21 cellular contexts compared by ENCODE assay signal in genomic region chr3:56881035-56881575, GRCh38.
DNase-seq lines count a peak whose midpoint lies in the region; ATAC-seq and TF ChIP-seq lines count a peak whose summit lies in the region.
"Had no signal": no experiment of that assay in that cellular context is flagged by ENCODE, and none has a peak within 500 bp of the region (broad histone marks: within the 10 kb centered on the region; RNA-seq: fewer than 3 reads in every experiment).

No MANE protein-coding gene starts in this region.

- H3K9me3 Mint-ChIP-seq in activated CD4-positive, alpha-beta T cell treated with anti-CD3 and anti-CD28 coated beads for 36 hours (ENCODE audit: low read depth) = peaks cover 2% of the 10 kb centered on the region
- no peaks in the 10 kb centered on the region for H3K9me3 Mint-ChIP-seq in activated CD4-positive, alpha-beta T cell treated with anti-CD3 and anti-CD28 coated beads, Interleukin-2, amount 10 ng/mL, durations not matched to agents 7 days and 5 days
- no peaks in the 10 kb centered on the region for H3K9me3 Mint-ChIP-seq in CD8-positive, alpha-beta T cell
- H3K9me3 Mint-ChIP-seq in T-cell = no peaks in the 10 kb centered on the region
- H3K9me3 Mint-ChIP-seq: natural killer cell treated with Interleukin-12 subunit alpha and Interleukin-12 subunit beta and Interleukin-15 and Interleukin-18, amount 100 ng/mL, for 72 hours had no signal

- peak; percentile 34 for ATAC-seq in activated CD4-positive, alpha-beta T cell treated with anti-CD3 and anti-CD28 coated beads for 36 hours
- ATAC-seq in CD8-positive, alpha-beta T cell = no peak
- ATAC-seq in T-cell (replicated peaks in 1 of 4) (no peak), GM21390 (IDR thresholded peaks at IDR 0.05; ENCODE audit: unreplicated experiment) (no peak)
- ATAC-seq: esophagus mucosa; left colon; natural killer cell treated with Interleukin-12 subunit alpha and Interleukin-12 subunit beta and Interleukin-15 and Interleukin-18, amount 100 ng/mL, for 72 hours; pancreas had no signal

- H3K36me3 Mint-ChIP-seq in activated CD4-positive, alpha-beta T cell treated with anti-CD3 and anti-CD28 coated beads for 36 hours (ENCODE audit: low read depth) = peaks cover 21% of the 10 kb centered on the region
- peaks cover 43% of the 10 kb centered on the region for H3K36me3 Mint-ChIP-seq in activated CD4-positive, alpha-beta T cell treated with anti-CD3 and anti-CD28 coated beads, Interleukin-2, amount 10 ng/mL, durations not matched to agents 7 days and 5 days (ENCODE audit: low read depth)
- H3K36me3 Mint-ChIP-seq in CD8-positive, alpha-beta T cell = peaks cover 35% of the 10 kb centered on the region
- peaks cover 36% of the 10 kb centered on the region for H3K36me3 Mint-ChIP-seq in T-cell
- H3K36me3 Mint-ChIP-seq: natural killer cell treated with Interleukin-12 subunit alpha and Interleukin-12 subunit beta and Interleukin-15 and Interleukin-18, amount 100 ng/mL, for 72 hours had no signal

- H3K27me3 ChIP-seq in CD8-positive, alpha-beta T cell (ENCODE audit: insufficient read depth, low read length) = no peaks in the 10 kb centered on the region
- H3K27me3 ChIP-seq: BLaER1, pancreas, sigmoid colon had no signal

- no peaks in the 10 kb centered on the region for H3K9me3 ChIP-seq in CD8-positive, alpha-beta T cell (ENCODE audit: low read length)
- H3K9me3 ChIP-seq: BLaER1, HAP-1, pancreas, sigmoid colon, thoracic aorta had no signal

- H3K27me3 Mint-ChIP-seq in activated CD4-positive, alpha-beta T cell treated with anti-CD3 and anti-CD28 coated beads for 36 hours = no peaks in the 10 kb centered on the region
- H3K27me3 Mint-ChIP-seq in activated CD4-positive, alpha-beta T cell treated with anti-CD3 and anti-CD28 coated beads, Interleukin-2, amount 10 ng/mL, durations not matched to agents 7 days and 5 days = no peaks in the 10 kb centered on the region
- no peaks in the 10 kb centered on the region for H3K27me3 Mint-ChIP-seq in CD8-positive, alpha-beta T cell (ENCODE audit: low read depth)
- H3K27me3 Mint-ChIP-seq in T-cell = no peaks in the 10 kb centered on the region
- H3K27me3 Mint-ChIP-seq: natural killer cell treated with Interleukin-12 subunit alpha and Interleukin-12 subunit beta and Interleukin-15 and Interleukin-18, amount 100 ng/mL, for 72 hours had no signal

- POLR2A ChIA-PET in activated CD4-positive, alpha-beta T cell treated with anti-CD3 and anti-CD28 coated beads for 36 hours (lab: Charles Lee) = interaction anchor here (0.5 to 0.6 kb wide), 2 partner anchors 10 to 14 kb away, joined by 3 to 4 read pairs; no protein-coding TSS in a partner anchor
- POLR2A ChIA-PET in activated CD4-positive, alpha-beta T cell treated with anti-CD3 and anti-CD28 coated beads, Interleukin-2, amount 10 ng/mL, durations not matched to agents 7 days and 5 days (lab: Charles Lee) = no interaction called here
- POLR2A ChIA-PET in CD8-positive, alpha-beta T cell (lab: Charles Lee) = no interaction called here
- POLR2A ChIA-PET in T-cell (lab: Charles Lee) = interaction anchor here in 1 of 2 donors (0.6 kb wide), 1 partner anchor 831 kb away, joined by 6 read pairs; no protein-coding TSS in a partner anchor

- no peaks in the 10 kb centered on the region for H3K36me3 ChIP-seq in CD8-positive, alpha-beta T cell (ENCODE audit: insufficient read depth, low read length)
- H3K36me3 ChIP-seq: BLaER1, HAP-1, pancreas, sigmoid colon, thoracic aorta had no signal

- no peak for DNase-seq in activated CD4-positive, alpha-beta T cell treated with anti-CD3 and anti-CD28 coated beads for 36 hours
- DNase-seq in activated CD4-positive, alpha-beta T cell treated with anti-CD3 and anti-CD28 coated beads, Interleukin-2, amount 10 ng/mL, durations not matched to agents 7 days and 5 days = no peak
- DNase-seq in CD8-positive, alpha-beta T cell = no peak
- DNase-seq in T-cell = no peak
- DNase-seq in fibroblast of the aortic adventitia (ENCODE audit: low read depth) = peak; percentile 16
- DNase-seq in NCI-H526 treated with DMSO at 0.1 percent for 48 hours (lab: John Stamatoyannopoulos, UW) = no peak
- DNase-seq in HuH-7 (ENCODE audit: low spot score) = no peak
- DNase-seq: central memory CD4-positive, alpha-beta T cell; left colon; NCI-H146; NCI-H748 treated with DMSO at 0.1 percent for 48 hours; pancreas; SHP77; sigmoid colon; T-helper 1 cell had no signal

- intact Hi-C loops in activated CD4-positive, alpha-beta T cell treated with anti-CD3 and anti-CD28 coated beads for 36 hours (cut with DNase I, micrococcal nuclease) = no loop called here
- intact Hi-C loops in CD8-positive, alpha-beta T cell (cut with DNase I, micrococcal nuclease) = no loop called here

- no peak overlapping the region for H3K4me3 ChIP-seq in CD8-positive, alpha-beta T cell (ENCODE audit: low read depth, low read length)
- H3K4me3 ChIP-seq in fibroblast of the aortic adventitia (ENCODE audit: low read depth, low read length) = no peak overlapping the region
- H3K4me3 ChIP-seq: BLaER1, HAP-1, pancreas, sigmoid colon, thoracic aorta had no signal

- no peak overlapping the region for H3K4me3 Mint-ChIP-seq in activated CD4-positive, alpha-beta T cell treated with anti-CD3 and anti-CD28 coated beads for 36 hours
- no peak overlapping the region for H3K4me3 Mint-ChIP-seq in activated CD4-positive, alpha-beta T cell treated with anti-CD3 and anti-CD28 coated beads, Interleukin-2, amount 10 ng/mL, durations not matched to agents 7 days and 5 days
- H3K4me3 Mint-ChIP-seq in CD8-positive, alpha-beta T cell = no peak overlapping the region
- no peak overlapping the region for H3K4me3 Mint-ChIP-seq in T-cell
- H3K4me3 Mint-ChIP-seq: natural killer cell treated with Interleukin-12 subunit alpha and Interleukin-12 subunit beta and Interleukin-15 and Interleukin-18, amount 100 ng/mL, for 72 hours had no signal

- no peak for TF ChIP-seq CTCF in CD8-positive, alpha-beta T cell (IDR thresholded peaks at IDR 0.05)
- no peak for TF ChIP-seq CTCF in fibroblast of the aortic adventitia (IDR thresholded peaks at IDR 0.05; ENCODE audit: insufficient read depth, low read length)

- CTCF ChIA-PET in activated CD4-positive, alpha-beta T cell treated with anti-CD3 and anti-CD28 coated beads for 36 hours (lab: Charles Lee) = interaction anchor here (0.7 to 3.7 kb wide), 4 partner anchors 17 to 81 kb away, joined by 3 to 21 read pairs (median 10); no protein-coding TSS in a partner anchor
- CTCF ChIA-PET in activated CD4-positive, alpha-beta T cell treated with anti-CD3 and anti-CD28 coated beads, Interleukin-2, amount 10 ng/mL, durations not matched to agents 7 days and 5 days (lab: Charles Lee) = interaction anchor here (0.6 to 1.4 kb wide), 3 partner anchors 34 to 74 kb away, joined by 3 to 6 read pairs (median 4); no protein-coding TSS in a partner anchor
- CTCF ChIA-PET in CD8-positive, alpha-beta T cell (lab: Charles Lee) = interaction anchor here (0.6 kb wide), 1 partner anchor 69 kb away, joined by 3 read pairs; no protein-coding TSS in a partner anchor
- CTCF ChIA-PET in T-cell (lab: Charles Lee) = interaction anchor here in 1 of 2 donors (1.1 kb wide), 1 partner anchor 82 kb away, joined by 3 read pairs; no protein-coding TSS in a partner anchor

- no peak overlapping the region for H3K27ac ChIP-seq in CD8-positive, alpha-beta T cell (ENCODE audit: low read depth, low read length)
- H3K27ac ChIP-seq: BLaER1, pancreas, sigmoid colon, thoracic aorta had no signal

- H3K4me1 ChIP-seq in CD8-positive, alpha-beta T cell (ENCODE audit: insufficient read depth, low read length) = peaks cover 35% of the 10 kb centered on the region
- H3K4me1 ChIP-seq: HAP-1, pancreas had no signal

- peaks cover 85% of the 10 kb centered on the region for H3K4me1 Mint-ChIP-seq in activated CD4-positive, alpha-beta T cell treated with anti-CD3 and anti-CD28 coated beads for 36 hours
- H3K4me1 Mint-ChIP-seq in activated CD4-positive, alpha-beta T cell treated with anti-CD3 and anti-CD28 coated beads, Interleukin-2, amount 10 ng/mL, durations not matched to agents 7 days and 5 days = peaks cover 59% of the 10 kb centered on the region
- peaks cover 69% of the 10 kb centered on the region for H3K4me1 Mint-ChIP-seq in CD8-positive, alpha-beta T cell (ENCODE audit: low read depth)
- peaks cover 71 to 87% (median 83%) of the 10 kb centered on the region in 3 donors for H3K4me1 Mint-ChIP-seq in T-cell

- H3K27ac Mint-ChIP-seq in activated CD4-positive, alpha-beta T cell treated with anti-CD3 and anti-CD28 coated beads for 36 hours = peak overlapping the region; percentile 85
- H3K27ac Mint-ChIP-seq in activated CD4-positive, alpha-beta T cell treated with anti-CD3 and anti-CD28 coated beads, Interleukin-2, amount 10 ng/mL, durations not matched to agents 7 days and 5 days = no peak overlapping the region
- peak overlapping the region; percentile 77 for H3K27ac Mint-ChIP-seq in CD8-positive, alpha-beta T cell
- H3K27ac Mint-ChIP-seq in T-cell = peak overlapping the region; percentile 72 to 73
- H3K27ac Mint-ChIP-seq: natural killer cell treated with Interleukin-12 subunit alpha and Interleukin-12 subunit beta and Interleukin-15 and Interleukin-18, amount 100 ng/mL, for 72 hours had no signal
